15 cellular contexts compared by ENCODE assay signal in the genomic region with DNA sequence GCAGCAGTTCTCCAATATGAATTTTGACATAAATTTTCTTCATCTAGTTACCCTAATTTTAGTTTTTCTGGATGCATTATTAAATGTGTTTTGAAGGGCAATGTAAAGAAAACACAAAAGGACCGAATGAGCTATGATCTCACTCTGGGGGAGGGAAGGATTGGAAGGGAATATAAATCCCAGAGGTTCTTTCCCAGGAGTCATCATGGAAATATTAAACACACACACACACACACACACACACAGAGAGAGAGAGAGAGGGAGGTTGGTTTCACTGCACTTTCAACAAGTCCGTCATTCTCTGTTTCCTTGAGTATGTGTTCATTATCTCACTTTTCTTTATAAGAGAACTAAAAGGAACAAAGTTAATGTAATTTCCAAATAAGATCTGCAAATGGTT.
DNase-seq lines count a peak whose midpoint lies in the region; ATAC-seq and FAIRE-seq lines count a peak whose summit lies in the region.
"Had no signal": no experiment of that assay in that cellular context is flagged by ENCODE, and none has a peak within 500 bp of the region (broad histone marks: within the 10 kb centered on the region; RNA-seq: fewer than 3 reads in every experiment).

No MANE protein-coding gene starts in this region.

- DNase-seq in GM04504 (ENCODE audit: low read depth) (peak; percentile 78), SJSA1 (ENCODE audit: low read depth in 1 of 2, low spot score in 2 of 2) (peak; percentile 57 to 86), fibroblast of gingiva (ENCODE audit: low read depth) (peak; percentile 92), pulmonary artery endothelial cell (ENCODE audit: low read depth, low spot score) (peak; percentile 88), GM19239 (ENCODE audit: insufficient read length, low spot score) (no peak), NCI-H1417 treated with DMSO at 0.1 percent for 48 hours (lab: John Stamatoyannopoulos, UW) (no peak), retina (no peak)
- DNase-seq: activated gamma-delta T cell treated with Interleukin-2 at 50 U/mL for 16 hours; DMS79 treated with DMSO at 0.1 percent for 48 hours; effector CD4-positive, alpha-beta T cell; KBM-7; nucleus accumbens; RPMI8226 had no signal

- H3K36me3 ChIP-seq in SJSA1: no peaks in the 10 kb centered on the region
- H3K36me3 ChIP-seq: thoracic aorta had no signal

- no peaks in the 10 kb centered on the region for H3K27me3 ChIP-seq in SJSA1 (replicated peaks)

- peak overlapping the region; percentile 83 for H3K27ac ChIP-seq in SJSA1
- H3K27ac ChIP-seq: thoracic aorta had no signal

- peaks cover 30% of the 10 kb centered on the region for H3K4me1 ChIP-seq in SJSA1 (replicated peaks)

- FAIRE-seq in GM19239 (lab: Jason Lieb, UNC): no peak

- H3K4me3 ChIP-seq in SJSA1: no peak overlapping the region
- H3K4me3 ChIP-seq: thoracic aorta had no signal

- no peak for ATAC-seq in HG03342 (IDR thresholded peaks at IDR 0.05; ENCODE audit: unreplicated experiment)

- no peaks in the 10 kb centered on the region; the same call in 1 of the 2 replicates for H3K9me3 ChIP-seq in SJSA1 (replicated peaks)
- H3K9me3 ChIP-seq: thoracic aorta had no signal

Comparison
In these comparisons a context has a peak if more than half of its experiments do, and no peak if none do; other contexts are left out.
1. DNase-seq: peak in GM04504 (single experiment), SJSA1 (2 of 2), fibroblast of gingiva (single experiment) and pulmonary artery endothelial cell (single experiment); none in GM19239 (single experiment), NCI-H1417 treated with DMSO at 0.1 percent for 48 hours (single experiment) and retina (single experiment).